ENCODE assay signal across 25 cellular contexts in genomic region chr6:90483116-90483839, GRCh38.
A peak's percentile ranks its signal among the peaks of the same experiment; 100 is the strongest.
DNase-seq lines count a peak whose midpoint lies in the region; ATAC-seq, FAIRE-seq and TF ChIP-seq lines count a peak whose summit lies in the region.
"Had no signal": no experiment of that assay in that cellular context is flagged by ENCODE, and none has a peak within 500 bp of the region (broad histone marks: within the 10 kb centered on the region; RNA-seq: fewer than 3 reads in every experiment).

No MANE protein-coding gene starts in this region.

- no peak for TF ChIP-seq CTCF in AG09309 (IDR thresholded peaks at IDR 0.05; ENCODE audit: control insufficient read depth, insufficient read depth, low read depth, low read length, missing control alignments)
- TF ChIP-seq CTCF in cardiac fibroblast (IDR thresholded peaks at IDR 0.05; ENCODE audit: low read depth, low read length), result no peak
- TF ChIP-seq CTCF in foreskin fibroblast (IDR thresholded peaks at IDR 0.05; ENCODE audit: low read depth, low read length), result no peak
- TF ChIP-seq CTCF in HepG2 (CRISPR knock-in tag; IDR thresholded peaks at IDR 0.05), result no peak

- no peaks in the 10 kb centered on the region for H4K20me1 ChIP-seq in HepG2 (ENCODE audit: insufficient read depth, low read length)

- POLR2A ChIA-PET in HepG2 (lab: Yijun Ruan, JAX), result no interaction called here

- WGBS in HepG2 (ENCODE audit: low lambda C conversion rate), result 29% methylated on average over 7 of the region's 8 CpGs

- H3K36me3 ChIP-seq in HepG2 (replicated peaks in 1 of 2; ENCODE audit: control insufficient read depth in 1 of 2, insufficient read depth in 2 of 2, low read length in 2 of 2), result no peaks in the 10 kb centered on the region
- H3K36me3 ChIP-seq: pancreas, SJCRH30, upper lobe of right lung had no signal

- H3K4me3 ChIP-seq in AG09309 (ENCODE audit: control insufficient read depth, low read depth, low read length), result no peak overlapping the region
- H3K4me3 ChIP-seq in cardiac fibroblast (replicated peaks in 1 of 2; ENCODE audit: low read depth in 2 of 2, low read length in 2 of 2), result no peak overlapping the region
- H3K4me3 ChIP-seq in foreskin fibroblast (ENCODE audit: low read depth in 1 of 2, low read length in 2 of 2), result no peak overlapping the region
- no peak overlapping the region for H3K4me3 ChIP-seq in HepG2 (replicated peaks in 1 of 3; ENCODE audit: insufficient read depth in 1 of 3, low read depth in 2 of 3, low read length in 3 of 3)
- H3K4me3 ChIP-seq: K562, pancreas, SJCRH30, upper lobe of right lung had no signal

- ATAC-seq in HepG2 (no peak), GM18519 (IDR thresholded peaks at IDR 0.05; ENCODE audit: low FRiP score, unreplicated experiment) (no peak)
- ATAC-seq: K562; naive thymus-derived CD4-positive, alpha-beta T cell; pancreas; right cardiac atrium; upper lobe of right lung had no signal

- H3K4me1 ChIP-seq in HepG2 (ENCODE audit: insufficient read depth, low read length), result peaks cover 4% of the 10 kb centered on the region; the same call in 1 of the 2 replicates
- H3K4me1 ChIP-seq: pancreas, SJCRH30 had no signal

- no peak for TF ChIP-seq RAD21 in HepG2 (CRISPR knock-in tag; IDR thresholded peaks at IDR 0.05)

- no peak for FAIRE-seq in HepG2 (lab: Jason Lieb, UNC)
- FAIRE-seq: astrocyte, K562, pancreas had no signal

- no TSS peak for BruUV-seq in HepG2 (replicated peaks; lab: Mats Ljungman, UMichigan)

- TF ChIP-seq POLR2A in HepG2 (IDR thresholded peaks at IDR 0.05; ENCODE audit: insufficient read depth in 1 of 2, low read depth in 2 of 2, low read length in 2 of 2), result no peak

- in situ Hi-C loops in HepG2 (cut with HindIII; ENCODE audit: extremely low pct_ligation_motif_present, low pct_unique_long_range_greater_than_20kb), result loop anchor here (25.0 kb wide), 1 partner anchor 196 kb away; the partner anchor contains the start of gene BACH2

- no peak overlapping the region for H3K9ac ChIP-seq in HepG2 (ENCODE audit: insufficient read depth, low read depth, low read length)

- no peak overlapping the region for H3K27ac ChIP-seq in HepG2 (ENCODE audit: extremely low read length, insufficient read depth, low read length)
- H3K27ac ChIP-seq: C4-2B, pancreas, SJCRH30, upper lobe of right lung, VCaP had no signal

- no peaks in the 10 kb centered on the region for H3K79me2 ChIP-seq in HepG2 (ENCODE audit: insufficient read depth, low read length)

- H2AFZ ChIP-seq in HepG2 (ENCODE audit: low read length), result no peak overlapping the region

- no peaks in the 10 kb centered on the region for H3K9me3 ChIP-seq in HepG2 (ENCODE audit: low read length)
- H3K9me3 ChIP-seq: pancreas, SJCRH30, upper lobe of right lung had no signal

- H3K27me3 ChIP-seq in HepG2 (ENCODE audit: control insufficient read depth in 1 of 2, insufficient read depth in 2 of 2, low read length in 2 of 2), result peaks cover 0 to 23% of the 10 kb centered on the region in 2 experiments; a peak in 2 of 5 replicates
- H3K27me3 ChIP-seq: pancreas, SJCRH30, upper lobe of right lung had no signal

- CTCF ChIA-PET in HepG2 (lab: Yijun Ruan, JAX; ENCODE audit: low intra/inter-chr PET ratio, low total read pairs), result no interaction called here

- no peak overlapping the region for H3K4me2 ChIP-seq in HepG2 (ENCODE audit: low read depth, low read length)

- TF ChIP-seq EP300 in HepG2 (IDR thresholded peaks at IDR 0.05; ENCODE audit: low read depth in 2 of 2, low read length in 2 of 2), result no peak
- TF ChIP-seq EP300 in HepG2 (CRISPR knock-in tag; IDR thresholded peaks at IDR 0.05; ENCODE audit: borderline replicate concordance), result no peak

- intact Hi-C loops in HepG2 (cut with micrococcal nuclease; ENCODE audit: unreplicated experiment), result loop anchor here (5.0 kb wide), 1 partner anchor 186 kb away; the partner anchor contains the start of gene BACH2

- peak; percentile 17 for DNase-seq in AG09309 (ENCODE audit: low read depth)
- peak; percentile 21 for DNase-seq in HT1080 (ENCODE audit: low read depth)
- DNase-seq in cardiac fibroblast (ENCODE audit: low read depth in 2 of 2), result peak; percentile 25 to 50
- peak; percentile 40 to 69 for DNase-seq in foreskin fibroblast
- no peak for DNase-seq in NCI-H1694 treated with DMSO at 0.1 percent for 48 hours (lab: John Stamatoyannopoulos, UW)
- DNase-seq in HepG2 (ENCODE audit: low spot score), result no peak
- no peak for DNase-seq in effector CD4-positive, alpha-beta T cell
- DNase-seq: activated CD4-positive, alpha-beta T cell treated with anti-CD3 and anti-CD28 coated beads, Interleukin-2, amount 50 U/mL, for 1 hour; cerebellar nuclear complex; H7; head of caudate nucleus; left colon; naive thymus-derived CD4-positive, alpha-beta T cell; NCI-H446; pancreas; SJCRH30; stimulated activated CD4-positive, alpha-beta T cell treated with anti-CD3 and anti-CD28 coated beads, Interleukin-15, amount 100 ng/mL, for 24 hours; T-helper 2 cell; upper lobe of right lung had no signal

TF ChIP-seq in HepG2, 621 proteins besides CTCF, POLR2A, EP300 and RAD21:
- TF ChIP-seq SIN3A (IDR thresholded peaks at IDR 0.05; ENCODE audit: borderline replicate concordance, low read depth, low read length), result no peak
- TF ChIP-seq HDAC2 (CRISPR knock-in tag; IDR thresholded peaks at IDR 0.05), result no peak
- no peak for TF ChIP-seq SIX4 (CRISPR knock-in tag; IDR thresholded peaks at IDR 0.05)
TF ChIP-seq in HepG2: peak in this region for 0.

Comparison
In these comparisons a context has a peak if more than half of its experiments do, and no peak if none do; other contexts are left out.
1. DNase-seq: peak in AG09309 (single experiment), HT1080 (single experiment), cardiac fibroblast (2 of 2) and foreskin fibroblast (2 of 2); none in NCI-H1694 treated with DMSO at 0.1 percent for 48 hours (single experiment), HepG2 (single experiment) and effector CD4-positive, alpha-beta T cell (single experiment).